22 cellular contexts compared by ENCODE assay signal in genomic region chr10:61179734-61180133, GRCh38.
DNase-seq lines count a peak whose midpoint lies in the region; ATAC-seq, FAIRE-seq and TF ChIP-seq lines count a peak whose summit lies in the region.
"Had no signal": no experiment of that assay in that cellular context is flagged by ENCODE, and none has a peak within 500 bp of the region (broad histone marks: within the 10 kb centered on the region; RNA-seq: fewer than 3 reads in every experiment).

No MANE protein-coding gene starts in this region.

- in situ Hi-C loops in HepG2 (cut with HindIII; ENCODE audit: extremely low pct_ligation_motif_present, low pct_unique_long_range_greater_than_20kb), result no loop called here

- H3K4me2 ChIP-seq in HepG2 (ENCODE audit: low read depth, low read length), result no peak overlapping the region
- H3K4me2 ChIP-seq: BLaER1 treated with 17β-estradiol and CSF1 and Interleukin-3, amounts not matched to agents 10 nM and 100 nM had no signal

- TF ChIP-seq EP300 in HepG2 (IDR thresholded peaks at IDR 0.05; ENCODE audit: low read depth in 2 of 2, low read length in 2 of 2) (no peak), HepG2 (CRISPR knock-in tag; IDR thresholded peaks at IDR 0.05; ENCODE audit: borderline replicate concordance) (no peak)

- TF ChIP-seq POLR2A in HepG2 (IDR thresholded peaks at IDR 0.05; ENCODE audit: insufficient read depth in 1 of 2, low read depth in 2 of 2, low read length in 2 of 2), result no peak
- TF ChIP-seq POLR2A in right lobe of liver (IDR thresholded peaks at IDR 0.05), result no peak

- no peaks in the 10 kb centered on the region for H3K79me2 ChIP-seq in HepG2 (ENCODE audit: insufficient read depth, low read length)

- H3K4me1 ChIP-seq in HepG2 (ENCODE audit: insufficient read depth, low read length) (peaks cover 28% of the 10 kb centered on the region), right lobe of liver (no peaks in the 10 kb centered on the region)
- H3K4me1 ChIP-seq: BLaER1 treated with 17β-estradiol and CSF1 and Interleukin-3, amounts not matched to agents 10 nM and 100 nM; Peyer's patch; SJSA1 had no signal

- no peaks in the 10 kb centered on the region for H3K9me3 ChIP-seq in HepG2 (ENCODE audit: low read length)
- H3K9me3 ChIP-seq in right lobe of liver, result no peaks in the 10 kb centered on the region
- H3K9me3 ChIP-seq: BLaER1 treated with 17β-estradiol and CSF1 and Interleukin-3, amounts not matched to agents 10 nM and 100 nM; Peyer's patch; SJSA1 had no signal

- H4K20me1 ChIP-seq in HepG2 (ENCODE audit: insufficient read depth, low read length), result no peaks in the 10 kb centered on the region
- H4K20me1 ChIP-seq: BLaER1 treated with 17β-estradiol and CSF1 and Interleukin-3, amounts not matched to agents 10 nM and 100 nM had no signal

- TF ChIP-seq CTCF in HepG2 (CRISPR knock-in tag; IDR thresholded peaks at IDR 0.05) (no peak), right lobe of liver (IDR thresholded peaks at IDR 0.05) (no peak), GM10248 (IDR thresholded peaks at IDR 0.05; ENCODE audit: control extremely low read depth, extremely low read depth, low read depth, missing control alignments) (no peak)

- CTCF ChIA-PET in HepG2 (lab: Yijun Ruan, JAX; ENCODE audit: low intra/inter-chr PET ratio, low total read pairs) (no interaction called here), GM10248 (lab: Yijun Ruan, JAX) (no interaction called here)

- H3K36me3 ChIP-seq in HepG2 (replicated peaks in 1 of 2; ENCODE audit: control insufficient read depth in 1 of 2, insufficient read depth in 2 of 2, low read length in 2 of 2) (no peaks in the 10 kb centered on the region), right lobe of liver (no peaks in the 10 kb centered on the region)
- H3K36me3 ChIP-seq: BLaER1 treated with 17β-estradiol and CSF1 and Interleukin-3, amounts not matched to agents 10 nM and 100 nM; Peyer's patch; SJSA1 had no signal

- WGBS in HepG2 (ENCODE audit: low lambda C conversion rate), result 2% methylated on average over 3 of the region's 3 CpGs
- 13% methylated on average over 3 of the region's 3 CpGs for WGBS in right lobe of liver (ENCODE audit: insufficient coverage, low coverage, low lambda C conversion rate, missing lambda C conversion rate)

- TF ChIP-seq RAD21 in HepG2 (CRISPR knock-in tag; IDR thresholded peaks at IDR 0.05), result no peak

- peak; percentile 16 for DNase-seq in HepG2 (ENCODE audit: low spot score)
- DNase-seq in right lobe of liver, result no peak
- peak in 2 of 3 experiments; percentile 68 to 92 for DNase-seq in NCI-H1417 (lab: John Stamatoyannopoulos, UW)
- DNase-seq in NCI-H774 (lab: John Stamatoyannopoulos, UW), result peak; percentile 50
- no peak for DNase-seq in activated CD4-positive, alpha-beta T cell treated with anti-CD3 and anti-CD28 coated beads for 48 hours
- DNase-seq in GM10248 (ENCODE audit: extremely low spot score), result no peak
- DNase-seq: CD8-positive, alpha-beta memory T cell; DMS79 treated with DMSO at 0.1 percent for 48 hours; H9; Kasumi-1; MM.1S; NCI-H1105; NCI-H187 treated with DMSO at 0.1 percent for 48 hours; NCI-H2171 treated with DMSO at 0.1 percent for 48 hours; NCI-H510A treated with DMSO at 0.1 percent for 48 hours; Peyer's patch; T-helper 17 cell had no signal

- H2AFZ ChIP-seq in HepG2 (ENCODE audit: low read length), result no peak overlapping the region

- H3K27ac ChIP-seq in HepG2 (ENCODE audit: extremely low read length, insufficient read depth, low read length) (no peak overlapping the region), right lobe of liver (no peak overlapping the region)
- H3K27ac ChIP-seq: BLaER1 treated with 17β-estradiol and CSF1 and Interleukin-3, amounts not matched to agents 10 nM and 100 nM; Peyer's patch; SJSA1 had no signal

- H3K4me3 ChIP-seq in HepG2 (replicated peaks in 1 of 3; ENCODE audit: insufficient read depth in 1 of 3, low read depth in 2 of 3, low read length in 3 of 3), result no peak overlapping the region
- H3K4me3 ChIP-seq in right lobe of liver, result no peak overlapping the region
- H3K4me3 ChIP-seq: BLaER1 treated with 17β-estradiol and CSF1 and Interleukin-3, amounts not matched to agents 10 nM and 100 nM; Peyer's patch; SJSA1 had no signal

- no peak overlapping the region for H3K9ac ChIP-seq in HepG2 (ENCODE audit: insufficient read depth, low read depth, low read length)
- H3K9ac ChIP-seq: BLaER1 treated with 17β-estradiol and CSF1 and Interleukin-3, amounts not matched to agents 10 nM and 100 nM had no signal

- ATAC-seq in HepG2, result no peak
- no peak for ATAC-seq in right lobe of liver
- ATAC-seq in GM21423 (IDR thresholded peaks at IDR 0.05; ENCODE audit: unreplicated experiment), result no peak
- ATAC-seq: T-helper 17 cell had no signal

- FAIRE-seq in HepG2 (lab: Jason Lieb, UNC), result no peak
- FAIRE-seq: D721Med, HTR-8/SVneo had no signal

- intact Hi-C loops in HepG2 (cut with micrococcal nuclease; ENCODE audit: unreplicated experiment) (no loop called here), right lobe of liver (cut with DNase I) (no loop called here)

- no TSS peak for BruUV-seq in HepG2 (replicated peaks; lab: Mats Ljungman, UMichigan)

- POLR2A ChIA-PET in HepG2 (lab: Yijun Ruan, JAX), result no interaction called here
- POLR2A ChIA-PET in GM10248 (lab: Yijun Ruan, JAX), result no interaction called here

- no peaks in the 10 kb centered on the region for H3K27me3 ChIP-seq in HepG2 (ENCODE audit: control insufficient read depth in 1 of 2, insufficient read depth in 2 of 2, low read length in 2 of 2)
- H3K27me3 ChIP-seq in right lobe of liver, result no peaks in the 10 kb centered on the region
- H3K27me3 ChIP-seq: BLaER1 treated with 17β-estradiol and CSF1 and Interleukin-3, amounts not matched to agents 10 nM and 100 nM; Peyer's patch; SJSA1 had no signal

TF ChIP-seq in HepG2, 621 proteins besides CTCF, POLR2A, EP300 and RAD21:
- TF ChIP-seq HOXD1 (CRISPR knock-in tag; IDR thresholded peaks at IDR 0.05) (0 out of 2 replicates have a peak, but pooled peaks have one; percentile 42), CEBPZ (IDR thresholded peaks at IDR 0.05; ENCODE audit: low read length) (no peak), SKI (IDR thresholded peaks at IDR 0.05; ENCODE audit: partially characterized antibody) (no peak), HOXA5 (CRISPR knock-in tag; IDR thresholded peaks at IDR 0.05) (peak; percentile 52; the same call in 1 of the 2 replicates), ZNF747 (CRISPR knock-in tag; IDR thresholded peaks at IDR 0.05; ENCODE audit: borderline replicate concordance) (no peak), ZFYVE20 (CRISPR knock-in tag; IDR thresholded peaks at IDR 0.05; ENCODE audit: borderline replicate concordance, low read depth) (no peak)

Comparison
In these comparisons a context has a peak if more than half of its experiments do, and no peak if none do; other contexts are left out.
1. DNase-seq: peak in HepG2 (single experiment), NCI-H1417 (2 of 3) and NCI-H774 (single experiment); none in right lobe of liver (0 of 3), activated CD4-positive, alpha-beta T cell treated with anti-CD3 and anti-CD28 coated beads for 48 hours (single experiment) and GM10248 (single experiment).